In the genomic region with DNA sequence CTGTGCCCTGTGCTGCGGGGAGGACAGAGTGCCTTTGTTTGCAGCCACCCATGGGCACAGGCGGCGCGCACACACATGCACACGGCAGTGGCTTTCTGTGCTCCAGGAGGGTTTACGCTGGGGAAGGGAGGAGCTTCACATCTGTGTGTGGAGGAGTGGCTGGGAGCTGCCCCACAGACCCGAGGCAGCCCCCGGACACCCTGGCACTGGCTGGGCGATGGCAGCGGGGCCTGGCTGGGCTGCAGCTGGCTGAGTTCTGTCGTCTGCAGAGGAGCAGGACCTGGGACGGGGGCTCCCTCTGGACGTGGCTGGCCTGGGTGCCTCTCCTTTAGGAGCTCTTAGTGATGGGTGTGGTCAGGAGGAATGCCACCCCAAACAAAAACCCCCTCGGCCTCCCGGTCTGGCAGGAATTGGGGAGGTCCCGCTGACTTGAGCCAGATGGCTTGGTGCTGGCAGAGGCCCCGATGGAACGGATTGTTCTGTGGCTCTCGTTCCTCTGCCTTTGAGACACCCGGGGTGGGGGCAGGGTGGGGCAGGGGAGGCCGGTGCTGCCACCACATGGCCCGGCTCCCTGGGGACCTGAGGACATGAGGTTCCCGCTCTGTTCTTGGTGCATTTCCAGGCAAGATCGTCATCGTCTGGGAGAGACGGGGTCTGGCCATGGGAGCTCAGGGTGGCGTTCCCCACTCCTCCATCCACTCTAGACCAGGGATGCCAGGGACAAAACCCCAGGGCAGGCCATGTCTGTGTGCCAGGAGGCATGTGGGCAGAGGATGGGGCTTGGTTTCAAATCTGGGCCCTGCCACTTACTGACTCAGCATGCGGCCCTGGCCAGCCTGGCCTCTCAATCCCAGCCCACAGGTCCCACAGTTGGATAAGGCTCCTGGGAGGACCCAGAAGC, we compare ENCODE assay signal across 12 cellular contexts.
DNase-seq lines count a peak whose midpoint lies in the region; ATAC-seq, FAIRE-seq and TF ChIP-seq lines count a peak whose summit lies in the region.
"Had no signal": no experiment of that assay in that cellular context is flagged by ENCODE, and none has a peak within 500 bp of the region (broad histone marks: within the 10 kb centered on the region; RNA-seq: fewer than 3 reads in every experiment).

No MANE protein-coding gene starts in this region.

- no peaks in the 10 kb centered on the region for H3K9me3 ChIP-seq in pancreas

- peak; percentile 44 for DNase-seq in AG08395 (ENCODE audit: low spot score)
- peak; percentile 48 for DNase-seq in NCI-H446 treated with DMSO at 0.1 percent for 48 hours (lab: John Stamatoyannopoulos, UW)
- DNase-seq in pancreas, result peak in 4 of 6 donors; percentile 26 to 70 (median 68)
- DNase-seq in amniotic stem cell (lab: John Stamatoyannopoulos, UW), result no peak
- DNase-seq in NCI-H2227 treated with DMSO at 0.1 percent for 48 hours (lab: John Stamatoyannopoulos, UW), result no peak
- DNase-seq in GM13977 (ENCODE audit: low spot score), result no peak
- DNase-seq: activated CD4-positive, alpha-beta T cell treated with anti-CD3 and anti-CD28 coated beads, Interleukin-2, amount 50 U/mL, for 4 hours; DMS153; naive thymus-derived CD4-positive, alpha-beta T cell; trophoblast cell had no signal

- FAIRE-seq in pancreas (lab: Jason Lieb, UNC), result no peak

- ATAC-seq in esophagus mucosa (peak; percentile 31), pancreas (peak; percentile 77 to 86 (median 84)), GM21360 (IDR thresholded peaks at IDR 0.05; ENCODE audit: unreplicated experiment) (no peak)
- ATAC-seq: naive thymus-derived CD4-positive, alpha-beta T cell had no signal

- TF ChIP-seq CTCF in pancreas (IDR thresholded peaks at IDR 0.05) (no peak), GM13977 (IDR thresholded peaks at IDR 0.05; ENCODE audit: extremely low read depth, insufficient read depth, missing control alignments) (no peak)

- no peaks in the 10 kb centered on the region for H3K36me3 ChIP-seq in pancreas

- H3K4me1 ChIP-seq in pancreas, result no peaks in the 10 kb centered on the region

- intact Hi-C loops in pancreas (cut with DNase I), result no loop called here

- WGBS in pancreas, 2 donors, result 20 to 23% methylated on average over 26 to 28 of the region's 28 CpGs

- no peaks in the 10 kb centered on the region for H3K27me3 ChIP-seq in pancreas

- in situ Hi-C loops in GM13977 (cut with MboI; ENCODE audit: low pct_unique_long_range_greater_than_20kb, low sequenced_read_pairs, unreplicated experiment), result no loop called here

- H3K4me3 ChIP-seq in pancreas, result peak overlapping the region in 1 of 4 donors; percentile 12

- peak overlapping the region; percentile 73 to 88 (median 78) for H3K27ac ChIP-seq in pancreas

Comparison
In these comparisons a context has a peak if more than half of its experiments do, and no peak if none do; other contexts are left out.
1. DNase-seq: peak in AG08395 (single experiment), NCI-H446 treated with DMSO at 0.1 percent for 48 hours (single experiment) and pancreas (4 of 6); none in amniotic stem cell (single experiment), NCI-H2227 treated with DMSO at 0.1 percent for 48 hours (single experiment) and GM13977 (single experiment).